8 cellular contexts compared by ENCODE assay signal in the genomic region with DNA sequence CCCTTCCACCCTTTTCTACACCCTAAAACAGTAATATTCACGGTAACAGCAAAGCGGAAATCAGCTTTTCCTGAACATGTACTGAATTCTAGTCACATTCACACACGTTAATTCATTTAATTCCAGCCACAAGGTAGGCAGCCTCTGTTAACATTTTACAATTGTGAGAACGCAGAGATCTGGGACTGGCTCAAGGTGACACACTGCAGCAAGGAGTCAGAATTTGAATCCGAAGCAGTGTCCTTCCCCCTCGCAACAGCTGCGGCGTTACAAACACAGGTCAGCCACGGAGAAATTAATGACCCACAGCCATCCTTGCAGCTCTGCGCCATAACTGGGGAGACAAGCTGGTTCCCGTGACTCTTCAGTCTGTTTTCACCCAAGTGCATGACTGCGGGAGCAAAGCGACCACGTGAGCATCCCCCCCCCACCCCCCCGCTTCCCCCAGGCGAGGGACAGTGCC. TPM values are rescaled to one million over a fixed set of nuclear protein-coding genes. Genes with fewer than 3 reads are reported as not detected.
DNase-seq lines count a peak whose midpoint lies in the region; ATAC-seq and TF ChIP-seq lines count a peak whose summit lies in the region.

No MANE protein-coding gene starts in this region.

- peaks cover 34% of the 10 kb centered on the region for H3K36me3 Mint-ChIP-seq in activated naive CD4-positive, alpha-beta T cell treated with anti-CD3 and anti-CD28 coated beads for 36 hours (ENCODE audit: low read depth)
- H3K36me3 Mint-ChIP-seq in neural crest cell (ENCODE audit: low read depth), result peaks cover 15% of the 10 kb centered on the region

- no peaks in the 10 kb centered on the region for H3K27me3 ChIP-seq in SJCRH30

- no peak for ATAC-seq in HG02763 (IDR thresholded peaks at IDR 0.05; ENCODE audit: unreplicated experiment)

- no peak for TF ChIP-seq CTCF in neural crest cell (conservative IDR thresholded peaks at IDR 0.05)

- H3K36me3 ChIP-seq in SJCRH30, result peaks cover 35% of the 10 kb centered on the region

- H3K27ac Mint-ChIP-seq in activated naive CD4-positive, alpha-beta T cell treated with anti-CD3 and anti-CD28 coated beads for 36 hours, result peak overlapping the region; percentile 83
- H3K27ac Mint-ChIP-seq in neural crest cell (ENCODE audit: unreplicated experiment), result no peak overlapping the region

- peaks cover 35% of the 10 kb centered on the region for H3K4me1 ChIP-seq in SJCRH30

- peak overlapping the region; percentile 97 for H3K4me3 ChIP-seq in SJCRH30

- peak overlapping the region; percentile 89 for H3K4me3 Mint-ChIP-seq in activated naive CD4-positive, alpha-beta T cell treated with anti-CD3 and anti-CD28 coated beads for 36 hours
- H3K4me3 Mint-ChIP-seq in neural crest cell, result peak overlapping the region; percentile 89

- intact Hi-C loops in activated naive CD4-positive, alpha-beta T cell treated with anti-CD3 and anti-CD28 coated beads for 36 hours (cut with micrococcal nuclease), result loop anchor here (1.0 to 5.0 kb wide), 11 partner anchors 14 to 590 kb away; a partner anchor contains a TSS

- H3K4me1 Mint-ChIP-seq in activated naive CD4-positive, alpha-beta T cell treated with anti-CD3 and anti-CD28 coated beads for 36 hours (ENCODE audit: low read depth), result peaks cover 56% of the 10 kb centered on the region
- peaks cover 34% of the 10 kb centered on the region for H3K4me1 Mint-ChIP-seq in neural crest cell

- no peaks in the 10 kb centered on the region for H3K27me3 Mint-ChIP-seq in activated naive CD4-positive, alpha-beta T cell treated with anti-CD3 and anti-CD28 coated beads for 36 hours (ENCODE audit: low read depth)
- H3K27me3 Mint-ChIP-seq in neural crest cell (ENCODE audit: low read depth), result peaks cover 21% of the 10 kb centered on the region

- no peak for DNase-seq in activated naive CD4-positive, alpha-beta T cell treated with anti-CD3 and anti-CD28 coated beads for 36 hours
- no peak for DNase-seq in activated naive CD4-positive, alpha-beta T cell treated with Interleukin-2 at 50 U/mL for 16 hours
- no peak for DNase-seq in SJCRH30
- peak; percentile 46 for DNase-seq in epidermal melanocyte (ENCODE audit: insufficient read length, low spot score)
- peak; percentile 14 for DNase-seq in neural crest cell (ENCODE audit: low read depth, low spot score)
- no peak for DNase-seq in retina
- DNase-seq in A172 (ENCODE audit: low spot score), result no peak

- H3K9me3 Mint-ChIP-seq in activated naive CD4-positive, alpha-beta T cell treated with anti-CD3 and anti-CD28 coated beads for 36 hours, result no peaks in the 10 kb centered on the region
- no peaks in the 10 kb centered on the region for H3K9me3 Mint-ChIP-seq in neural crest cell

- H3K27ac ChIP-seq in SJCRH30, result peak overlapping the region; percentile 94

- no peaks in the 10 kb centered on the region for H3K9me3 ChIP-seq in SJCRH30 (replicated peaks)

- CTCF ChIA-PET in activated naive CD4-positive, alpha-beta T cell treated with anti-CD3 and anti-CD28 coated beads for 36 hours (lab: Charles Lee), result interaction anchor here (1.5 to 9.3 kb wide), 4 partner anchors 15 to 81 kb away, joined by 3 to 152 read pairs (median 4); no protein-coding TSS in a partner anchor

RNA-seq across cellular contexts. Expression of a gene that starts 0.8 kb away (rescaled TPM):
- total RNA-seq in activated naive CD4-positive, alpha-beta T cell treated with anti-CD3 and anti-CD28 coated beads for 36 hours, result 10 to 100 TPM; 73.1 to 73.5 TPM
- 69.5 and 83.7 TPM in 2 replicates for total RNA-seq in SJCRH30 (2014; rRNA removed; shearing (Covaris generic))
- 114 and 116 TPM in 2 replicates for total RNA-seq in neural crest cell
- total RNA-seq in A172 (2014; rRNA removed; shearing (Covaris generic)), result 112 and 159 TPM in 2 replicates

Comparison
In these comparisons a context has a peak if more than half of its experiments do, and no peak if none do; other contexts are left out.
1. DNase-seq: peak in epidermal melanocyte (single experiment) and neural crest cell (single experiment); none in activated naive CD4-positive, alpha-beta T cell treated with anti-CD3 and anti-CD28 coated beads for 36 hours (single experiment), activated naive CD4-positive, alpha-beta T cell treated with Interleukin-2 at 50 U/mL for 16 hours (single experiment), SJCRH30 (0 of 2), retina (single experiment) and A172 (single experiment).